1 cellular context compared by ENCODE assay signal in the genomic region with DNA sequence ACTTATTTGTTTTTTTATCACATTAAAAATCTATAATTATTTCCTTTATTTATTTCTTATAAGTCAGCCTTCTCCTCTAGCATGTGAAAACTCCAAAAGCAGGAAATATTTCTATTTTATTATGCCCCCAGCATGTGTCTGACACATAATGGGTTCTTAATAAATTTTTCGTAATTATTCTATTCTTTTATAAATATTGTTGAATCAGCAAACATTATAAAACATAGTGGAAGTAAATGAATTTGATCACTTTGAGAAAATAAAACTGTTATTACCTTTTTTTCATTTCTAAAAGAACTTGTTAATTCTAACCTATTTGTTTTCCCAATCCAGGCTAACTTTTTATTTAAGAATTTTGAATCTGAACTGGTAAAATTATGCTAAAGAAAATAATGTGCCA.
A peak's percentile ranks its signal among the peaks of the same experiment; 100 is the strongest.
TF ChIP-seq lines count a peak whose summit lies in the region.

No MANE protein-coding gene starts in this region.

TF ChIP-seq in K562, 482 proteins besides CTCF, POLR2A, EP300 and RAD21 (continued from another document):
- TF ChIP-seq, protein P1, sequence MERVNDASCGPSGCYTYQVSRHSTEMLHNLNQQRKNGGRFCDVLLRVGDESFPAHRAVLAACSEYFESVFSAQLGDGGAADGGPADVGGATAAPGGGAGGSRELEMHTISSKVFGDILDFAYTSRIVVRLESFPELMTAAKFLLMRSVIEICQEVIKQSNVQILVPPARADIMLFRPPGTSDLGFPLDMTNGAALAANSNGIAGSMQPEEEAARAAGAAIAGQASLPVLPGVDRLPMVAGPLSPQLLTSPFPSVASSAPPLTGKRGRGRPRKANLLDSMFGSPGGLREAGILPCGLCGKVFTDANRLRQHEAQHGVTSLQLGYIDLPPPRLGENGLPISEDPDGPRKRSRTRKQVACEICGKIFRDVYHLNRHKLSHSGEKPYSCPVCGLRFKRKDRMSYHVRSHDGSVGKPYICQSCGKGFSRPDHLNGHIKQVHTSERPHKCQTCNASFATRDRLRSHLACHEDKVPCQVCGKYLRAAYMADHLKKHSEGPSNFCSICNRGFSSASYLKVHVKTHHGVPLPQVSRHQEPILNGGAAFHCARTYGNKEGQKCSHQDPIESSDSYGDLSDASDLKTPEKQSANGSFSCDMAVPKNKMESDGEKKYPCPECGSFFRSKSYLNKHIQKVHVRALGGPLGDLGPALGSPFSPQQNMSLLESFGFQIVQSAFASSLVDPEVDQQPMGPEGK (CRISPR knock-in tag; IDR thresholded peaks at IDR 0.05; ENCODE audit: borderline replicate concordance), result no peak
- no peak for TF ChIP-seq ZBTB17 (CRISPR knock-in tag; IDR thresholded peaks at IDR 0.05)
- no peak for TF ChIP-seq ASH1L (IDR thresholded peaks at IDR 0.05; ENCODE audit: borderline replicate concordance, low read depth, partially characterized antibody)
- TF ChIP-seq ZFP1 (CRISPR knock-in tag; IDR thresholded peaks at IDR 0.05), result no peak
- no peak for TF ChIP-seq KLF13 (tag; IDR thresholded peaks at IDR 0.05; ENCODE audit: borderline replicate concordance, low read depth)
- TF ChIP-seq HNRNPLL (IDR thresholded peaks at IDR 0.05; ENCODE audit: low read depth, low read length, poor library complexity, severe bottlenecking), result no peak
- no peak for TF ChIP-seq ZBTB11 (CRISPR knock-in tag; IDR thresholded peaks at IDR 0.05)
- TF ChIP-seq ZNF165 (CRISPR knock-in tag; IDR thresholded peaks at IDR 0.05; ENCODE audit: borderline replicate concordance), result no peak
- no peak for TF ChIP-seq NUFIP1 (IDR thresholded peaks at IDR 0.05; ENCODE audit: partially characterized antibody)
- no peak for TF ChIP-seq ZNF212 (CRISPR knock-in tag; IDR thresholded peaks at IDR 0.05)
- no peak for TF ChIP-seq ZNF224 (CRISPR knock-in tag; IDR thresholded peaks at IDR 0.05)
- TF ChIP-seq ZNF79 (CRISPR knock-in tag; IDR thresholded peaks at IDR 0.05; ENCODE audit: low read depth), result no peak
- no peak for TF ChIP-seq ZNF121 (CRISPR knock-in tag; conservative IDR thresholded peaks at IDR 0.05)
- TF ChIP-seq C11orf30 (IDR thresholded peaks at IDR 0.05; ENCODE audit: low read depth), result peak; percentile 38; the same call in 1 of the 2 replicates
